Comparison of ENCODE assay signal across 1 cellular context in the genomic region with DNA sequence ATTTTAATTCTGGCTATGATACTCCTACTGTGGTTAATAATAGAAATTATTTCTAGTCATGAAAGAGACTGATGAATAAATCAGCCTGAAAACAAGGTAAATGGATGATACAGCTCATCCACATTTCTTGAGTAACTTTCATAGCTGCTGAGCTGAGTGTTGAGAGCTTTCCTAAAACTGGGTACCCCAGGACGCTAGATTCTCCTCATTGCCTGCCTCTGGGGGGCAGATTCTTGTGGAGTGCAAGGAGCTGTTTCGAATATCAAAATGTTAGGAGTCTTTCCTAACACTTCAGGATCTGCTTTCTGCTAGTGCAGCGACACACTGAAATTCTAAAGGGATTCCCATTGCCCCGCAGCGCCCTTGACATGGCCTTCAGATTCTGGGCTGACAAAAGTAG.
TF ChIP-seq lines count a peak whose summit lies in the region.

No MANE protein-coding gene starts in this region.

TF ChIP-seq in K562, 482 proteins besides CTCF, POLR2A, EP300 and RAD21 (continued from another document):
- no peak for TF ChIP-seq EZH2 (IDR thresholded peaks at IDR 0.05; ENCODE audit: borderline replicate concordance, low read depth, low read length)
TF ChIP-seq in K562: peak in this region for 1.
